Comparison of ENCODE assay signal across 26 cellular contexts in genomic region chr1:2636733-2637132, GRCh38. TPM values are rescaled to one million over a fixed set of nuclear protein-coding genes. Genes with fewer than 3 reads are reported as not detected.
A peak's percentile ranks its signal among the peaks of the same experiment; 100 is the strongest.
DNase-seq lines count a peak whose midpoint lies in the region; ATAC-seq, FAIRE-seq and TF ChIP-seq lines count a peak whose summit lies in the region.
"Had no signal": no experiment of that assay in that cellular context is flagged by ENCODE, and none has a peak within 500 bp of the region (broad histone marks: within the 10 kb centered on the region; RNA-seq: fewer than 3 reads in every experiment).

No MANE protein-coding gene starts in this region.

- H3K79me2 ChIP-seq in K562 (ENCODE audit: control insufficient read depth, insufficient read depth, low read length) (no peaks in the 10 kb centered on the region), keratinocyte (ENCODE audit: control insufficient read depth, insufficient read depth, low read length) (no peaks in the 10 kb centered on the region)

- no peak for TF ChIP-seq POLR2A in K562 (conservative IDR thresholded peaks at IDR 0.05)
- TF ChIP-seq POLR2A in right lobe of liver (IDR thresholded peaks at IDR 0.05) = no peak

- peaks cover 0 to 23% of the 10 kb centered on the region in 2 donors for H3K4me1 ChIP-seq in right atrium auricular region
- peaks cover 0 to 23% of the 10 kb centered on the region in 2 experiments; a peak in 2 of 5 replicates for H3K4me1 ChIP-seq in K562 (replicated peaks in 1 of 2; ENCODE audit: control insufficient read depth in 2 of 2, insufficient read depth in 2 of 2, low read length in 2 of 2)
- H3K4me1 ChIP-seq in keratinocyte (ENCODE audit: control insufficient read depth, extremely low read depth, insufficient read depth, low read length) = no peaks in the 10 kb centered on the region
- peaks cover under 1% of the 10 kb centered on the region for H3K4me1 ChIP-seq in upper lobe of right lung
- no peaks in the 10 kb centered on the region for H3K4me1 ChIP-seq in aorta (ENCODE audit: control insufficient read depth in 1 of 2, insufficient read depth in 2 of 2, low read length in 2 of 2)
- peaks cover 0 to under 1% (median 0%) of the 10 kb centered on the region in 4 donors for H3K4me1 ChIP-seq in right lobe of liver
- H3K4me1 ChIP-seq: Caco-2 had no signal

- FAIRE-seq in K562 (lab: Jason Lieb, UNC) (no peak), keratinocyte (lab: Jason Lieb, UNC) (no peak)
- FAIRE-seq: HTR-8/SVneo, pancreas had no signal

- ATAC-seq in K562 (no peak), upper lobe of right lung (no peak), aorta (ENCODE audit: low FRiP score) (no peak), right lobe of liver (no peak), GM19463 (IDR thresholded peaks at IDR 0.05; ENCODE audit: unreplicated experiment) (no peak)
- ATAC-seq: activated naive CD4-positive, alpha-beta T cell treated with anti-CD3 and anti-CD28 coated beads, Interleukin-2, amount 50 U/mL, for 72 hours; HCT116; left ventricle myocardium superior; naive thymus-derived CD8-positive, alpha-beta T cell; pancreas had no signal

- POLR2A ChIA-PET in K562 (lab: Yijun Ruan, JAX) = no interaction called here

- H3K27ac ChIP-seq in right atrium auricular region (no peak overlapping the region), K562 (ENCODE audit: extremely low read depth, low read depth, low read length) (no peak overlapping the region), keratinocyte (ENCODE audit: control insufficient read depth, insufficient read depth, low read length) (no peak overlapping the region), upper lobe of right lung (no peak overlapping the region), aorta (ENCODE audit: low read depth in 1 of 2, low read length in 2 of 2) (no peak overlapping the region), right lobe of liver (no peak overlapping the region)
- H3K27ac ChIP-seq: C4-2B, dorsolateral prefrontal cortex, pancreas, RWPE1 had no signal

- H3K4me2 ChIP-seq in K562 (ENCODE audit: insufficient read depth, low read length) (no peak overlapping the region), keratinocyte (ENCODE audit: control insufficient read depth, extremely low read depth, insufficient read depth, low read depth, low read length) (no peak overlapping the region)

- no peaks in the 10 kb centered on the region for H3K36me3 ChIP-seq in right atrium auricular region
- H3K36me3 ChIP-seq in K562 (ENCODE audit: control insufficient read depth, insufficient read depth, low read length) = no peaks in the 10 kb centered on the region
- H3K36me3 ChIP-seq in keratinocyte (ENCODE audit: control insufficient read depth in 2 of 2, extremely low read depth in 1 of 2, insufficient read depth in 2 of 2, low read length in 2 of 2) = no peaks in the 10 kb centered on the region
- no peaks in the 10 kb centered on the region for H3K36me3 ChIP-seq in upper lobe of right lung
- H3K36me3 ChIP-seq in aorta (ENCODE audit: control insufficient read depth in 1 of 2, insufficient read depth in 2 of 2, low read length in 1 of 2) = no peaks in the 10 kb centered on the region
- H3K36me3 ChIP-seq in right lobe of liver = no peaks in the 10 kb centered on the region
- H3K36me3 ChIP-seq: pancreas had no signal

- no peak for TF ChIP-seq CTCF in right atrium auricular region (IDR thresholded peaks at IDR 0.05)
- no peak for TF ChIP-seq CTCF in K562 (IDR thresholded peaks at IDR 0.05 in 2 of 3, conservative IDR thresholded peaks at IDR 0.05 in 1 of 3; ENCODE audit: insufficient read depth in 2 of 3, low read depth in 1 of 3, low read length in 3 of 3)
- TF ChIP-seq CTCF in keratinocyte (optimal IDR thresholded peaks at IDR 0.05 in 1 of 3, IDR thresholded peaks at IDR 0.05 in 1 of 3, conservative IDR thresholded peaks at IDR 0.05 in 1 of 3; ENCODE audit: extremely low read depth in 1 of 3, insufficient read depth in 2 of 3, low read length in 3 of 3) = no peak
- no peak for TF ChIP-seq CTCF in upper lobe of right lung (IDR thresholded peaks at IDR 0.05)
- TF ChIP-seq CTCF in right lobe of liver (IDR thresholded peaks at IDR 0.05) = no peak

- BruUV-seq in K562 (replicated peaks; lab: Mats Ljungman, UMichigan) = no TSS peak

- TF ChIP-seq EP300 in K562 (IDR thresholded peaks at IDR 0.05; ENCODE audit: low read length) = no peak

- H3K4me3 ChIP-seq in right atrium auricular region (no peak overlapping the region), K562 (no peak overlapping the region), keratinocyte (ENCODE audit: control insufficient read depth in 2 of 3, extremely low read depth in 1 of 3, insufficient read depth in 2 of 3, low read depth in 1 of 3, low read length in 3 of 3) (no peak overlapping the region), upper lobe of right lung (no peak overlapping the region), aorta (ENCODE audit: low read length in 2 of 2) (no peak overlapping the region), right lobe of liver (no peak overlapping the region)
- H3K4me3 ChIP-seq: dorsolateral prefrontal cortex, pancreas had no signal

- WGBS in K562 (ENCODE audit: insufficient coverage, low coverage, missing lambda C conversion rate) = 4% methylated on average over 7 of the region's 7 CpGs
- 84 to 86% methylated on average over 7 of the region's 7 CpGs for WGBS in aorta, 2 donors
- WGBS in right lobe of liver (ENCODE audit: insufficient coverage, low coverage, low lambda C conversion rate, missing lambda C conversion rate) = 87% methylated on average over 6 of the region's 7 CpGs

- in situ Hi-C loops in K562 (cut with MboI) = loop anchor here (10.0 kb wide), 1 partner anchor 222 kb away; the partner anchor contains the start of gene PEX10

- no peak overlapping the region for H2AFZ ChIP-seq in K562 (ENCODE audit: low read depth, low read length)
- no peak overlapping the region for H2AFZ ChIP-seq in keratinocyte (ENCODE audit: control insufficient read depth, low read length)

- intact Hi-C loops in cardiac septum (cut with DNase I) (no loop called here), K562 (cut with micrococcal nuclease) (no loop called here), upper lobe of right lung (cut with DNase I) (no loop called here), aorta (cut with DNase I) (no loop called here), right lobe of liver (cut with DNase I) (no loop called here)

- H3K9me1 ChIP-seq in K562 (ENCODE audit: control insufficient read depth, insufficient read depth, low read length) (peaks cover 2% of the 10 kb centered on the region), keratinocyte (ENCODE audit: control insufficient read depth, extremely low read depth, insufficient read depth, low read length) (no peaks in the 10 kb centered on the region)

- dilution Hi-C loops in keratinocyte (cut with MboI; ENCODE audit: extremely low pct_ligation_motif_present, low sequenced_read_pairs) = no loop called here

- peak; percentile 51 for DNase-seq in cardiac septum (ENCODE audit: low spot score)
- DNase-seq in right atrium auricular region (ENCODE audit: low spot score) = no peak
- no peak for DNase-seq in K562 (ENCODE audit: extremely low read depth in 1 of 4, low spot score in 3 of 4)
- peak; percentile 32 for DNase-seq in keratinocyte (ENCODE audit: low read depth, low spot score)
- DNase-seq in upper lobe of right lung = peak; percentile 44
- no peak for DNase-seq in aorta
- no peak for DNase-seq in right lobe of liver
- DNase-seq: activated B cell treated with CpG ODN at 0.5 μM for 24 hours; activated CD8-positive, alpha-beta memory T cell treated with anti-CD3 and anti-CD28 coated beads, Interleukin-2, amount 50 U/mL, for 4 hours; Caco-2; cerebellar nuclear complex; KG1; left ventricle myocardium superior; naive thymus-derived CD8-positive, alpha-beta T cell; NCI-H774; stimulated activated CD4-positive, alpha-beta T cell treated with anti-CD3 and anti-CD28 coated beads, Interleukin-2, amount 100 ng/mL, for 48 hours; T-helper 1 cell had no signal

- H3K27me3 ChIP-seq in right atrium auricular region (no peaks in the 10 kb centered on the region), K562 (ENCODE audit: control insufficient read depth in 2 of 2, insufficient read depth in 2 of 2, low read length in 2 of 2) (peaks cover 0 to 4% of the 10 kb centered on the region in 2 experiments; a peak in 1 of 5 replicates), keratinocyte (ENCODE audit: control insufficient read depth, extremely low read depth, insufficient read depth, low read length) (no peaks in the 10 kb centered on the region), upper lobe of right lung (peaks cover 20% of the 10 kb centered on the region), aorta (ENCODE audit: control insufficient read depth in 1 of 2, insufficient read depth in 2 of 2, low read length in 1 of 2) (no peaks in the 10 kb centered on the region), right lobe of liver (no peaks in the 10 kb centered on the region)
- H3K27me3 ChIP-seq: pancreas had no signal

- CTCF ChIA-PET in K562 (lab: Yijun Ruan, JAX; ENCODE audit: low intra/inter-chr PET ratio) = no interaction called here

- H4K20me1 ChIP-seq in K562 (replicated peaks; ENCODE audit: control insufficient read depth, insufficient read depth, low read length) (no peaks in the 10 kb centered on the region), keratinocyte (ENCODE audit: control insufficient read depth, extremely low read depth, insufficient read depth, low read length) (no peaks in the 10 kb centered on the region)

- H3K9me3 ChIP-seq in right atrium auricular region (peaks cover 0 to 9% of the 10 kb centered on the region in 2 donors), K562 (replicated peaks; ENCODE audit: control insufficient read depth, insufficient read depth, low read depth, low read length) (no peaks in the 10 kb centered on the region), keratinocyte (ENCODE audit: control insufficient read depth, low read depth, low read length) (peaks cover 13% of the 10 kb centered on the region), upper lobe of right lung (no peaks in the 10 kb centered on the region), aorta (ENCODE audit: control insufficient read depth, low read length) (peaks cover 2% of the 10 kb centered on the region), right lobe of liver (peaks cover 0 to 3% (median 0%) of the 10 kb centered on the region in 4 donors)
- H3K9me3 ChIP-seq: pancreas had no signal

- no peak for TF ChIP-seq RAD21 in K562 (CRISPR knock-in tag; conservative IDR thresholded peaks at IDR 0.05 in 1 of 2, IDR thresholded peaks at IDR 0.05 in 1 of 2)

- no peak overlapping the region for H3K9ac ChIP-seq in K562 (ENCODE audit: insufficient read depth in 1 of 2, low read depth in 2 of 2, low read length in 2 of 2)
- H3K9ac ChIP-seq in keratinocyte (ENCODE audit: control insufficient read depth, extremely low read depth, insufficient read depth, low read length) = no peak overlapping the region

RNA-seq across cellular contexts. Expression of gene MMEL1, which starts 3.9 kb away (rescaled TPM):
- total RNA-seq in cardiac septum (not detected), right atrium auricular region (not detected), K562 (2014; rRNA removed) (not detected in 2 replicates), K562 (2014; rRNA removed; fragmentation: Illumina TruSeq; extraction: Trizol) (not detected in 2 replicates), K562 (2015; rRNA removed; fragmentation: Illumina TruSeq; extraction: Trizol) (not detected in 2 replicates), K562 (2021) (not detected in 2 replicates), upper lobe of right lung (3.2 TPM), aorta (1 to 10 TPM in 1 of 2 donors, under 1 TPM in 1; 0.94 to 2.4 TPM), right lobe of liver (1 to 10 TPM in 2 of 6 experiments, not detected in 4; 1.2 to 2.0 TPM)
- not detected in 2 replicates for total RNA-seq in K562 (2011; cell fraction: chromatin; rRNA removed; ENCODE audit: low replicate concordance)
- not detected in 2 replicates for total RNA-seq in K562 (2011; cell fraction: nucleolus; rRNA removed)
- total RNA-seq in K562 (2011; cell fraction: nucleoplasm; rRNA removed) = not detected in 2 replicates
- polyA plus RNA-seq in K562 (2011; rRNA removed) (not detected in 2 replicates), K562 (2014; fragmentation: Illumina TruSeq; extraction: Trizol) (not detected in 2 replicates), K562 (2014; fragmentation: Nextera tagmentation; extraction: Ambion mirVana) (not detected), K562 (2014; rRNA removed) (not detected in 2 replicates), keratinocyte (0.15 to 0.17 TPM in 2 of 3 replicates, not detected in the other), aorta (1 to 10 TPM in 1 of 2 donors, under 1 TPM in 1; 0.63 to 1.8 TPM)
- polyA plus RNA-seq in K562 (2011; cell fraction: cytosol; rRNA removed) = not detected in 2 replicates
- polyA plus RNA-seq in K562 (2011; cell fraction: nucleus; rRNA removed) = 0.11 and 0.18 TPM in 2 replicates
- polyA plus RNA-seq in K562 (2012) = 0.11 TPM in 1 of 2 replicates, not detected in the other
- not detected in 2 replicates for polyA minus RNA-seq in K562 (2011; rRNA and poly(A)+ RNA removed)
- polyA minus RNA-seq in K562 (2011; cell fraction: cytosol; rRNA and poly(A)+ RNA removed) = not detected in 2 replicates
- not detected in 2 replicates for polyA minus RNA-seq in K562 (2011; cell fraction: nucleus; rRNA and poly(A)+ RNA removed)
- polyA plus RNA-seq in keratinocyte (2011; ENCODE audit: low read depth) = not detected
- not detected in 2 replicates for polyA plus RNA-seq in keratinocyte (2011; cell fraction: cytosol; rRNA removed)
- polyA plus RNA-seq in keratinocyte (2011; cell fraction: nucleus; rRNA removed) = 0.23 and 0.29 TPM in 2 replicates
- 0.28 TPM in 1 of 2 replicates, not detected in the other for polyA plus RNA-seq in keratinocyte (2012; ENCODE audit: low replicate concordance)
- polyA minus RNA-seq in keratinocyte = 0.06 TPM in 1 of 3 replicates, not detected in the others
- polyA minus RNA-seq in keratinocyte (2011; cell fraction: cytosol; rRNA and poly(A)+ RNA removed) = not detected
- not detected in 2 replicates for polyA minus RNA-seq in keratinocyte (2011; cell fraction: nucleus; rRNA and poly(A)+ RNA removed)
- total RNA-seq: activated B cell treated with CpG ODN at 0.5 μM for 24 hours, Caco-2, Daoy, left ventricle myocardium superior had no signal

RNA-seq across cellular contexts. Expression of gene PRXL2B, which starts 50.2 kb away (rescaled TPM):
- total RNA-seq in cardiac septum (3.4 TPM), right atrium auricular region (1 to 10 TPM; 6.4 to 6.8 TPM), K562 (2014; rRNA removed) (14.0 and 16.4 TPM in 2 replicates), K562 (2014; rRNA removed; fragmentation: Illumina TruSeq; extraction: Trizol) (3.3 and 4.1 TPM in 2 replicates), K562 (2015; rRNA removed; fragmentation: Illumina TruSeq; extraction: Trizol) (11.8 TPM in 2 replicates), K562 (2021) (25.3 and 28.1 TPM in 2 replicates), upper lobe of right lung (25.9 TPM), aorta (10 to 100 TPM in 1 of 2 donors, 1 to 10 TPM in 1; 7.1 to 15.1 TPM), right lobe of liver (10 to 100 TPM in 3 of 6 experiments, 1 to 10 TPM in 3; 5.1 to 18.6 (median 11.1) TPM)
- 4.0 and 14.5 TPM in 2 replicates for total RNA-seq in K562 (2011; cell fraction: chromatin; rRNA removed; ENCODE audit: low replicate concordance)
- total RNA-seq in K562 (2011; cell fraction: nucleolus; rRNA removed) = 13.0 and 14.3 TPM in 2 replicates
- 5.5 and 8.1 TPM in 2 replicates for total RNA-seq in K562 (2011; cell fraction: nucleoplasm; rRNA removed)
- polyA plus RNA-seq in K562 (2011; rRNA removed) (6.7 and 7.0 TPM in 2 replicates), K562 (2014; fragmentation: Illumina TruSeq; extraction: Trizol) (15.2 and 16.6 TPM in 2 replicates), K562 (2014; fragmentation: Nextera tagmentation; extraction: Ambion mirVana) (1 to 10 TPM in 1 of 2 experiments, under 1 TPM in 1; 0.99 to 1.7 TPM), K562 (2014; rRNA removed) (17.6 and 20.7 TPM in 2 replicates), keratinocyte (11.4 to 18.6 TPM (median 16.8 TPM) in 3 replicates), aorta (1 to 10 TPM; 6.4 to 7.8 TPM)
- 9.9 and 25.7 TPM in 2 replicates for polyA plus RNA-seq in K562 (2011; cell fraction: cytosol; rRNA removed)
- 20.2 and 28.6 TPM in 2 replicates for polyA plus RNA-seq in K562 (2011; cell fraction: nucleus; rRNA removed)
- 11.9 and 22.1 TPM in 2 replicates for polyA plus RNA-seq in K562 (2012)
- polyA minus RNA-seq in K562 (2011; rRNA and poly(A)+ RNA removed) = 1.8 and 4.0 TPM in 2 replicates
- 3.9 and 7.0 TPM in 2 replicates for polyA minus RNA-seq in K562 (2011; cell fraction: cytosol; rRNA and poly(A)+ RNA removed)
- 5.4 and 6.8 TPM in 2 replicates for polyA minus RNA-seq in K562 (2011; cell fraction: nucleus; rRNA and poly(A)+ RNA removed)
- polyA plus RNA-seq in keratinocyte (2011; ENCODE audit: low read depth) = 4.8 TPM
- polyA plus RNA-seq in keratinocyte (2011; cell fraction: cytosol; rRNA removed) = 15.9 and 23.0 TPM in 2 replicates
- 22.6 and 25.1 TPM in 2 replicates for polyA plus RNA-seq in keratinocyte (2011; cell fraction: nucleus; rRNA removed)
- 5.9 and 23.1 TPM in 2 replicates for polyA plus RNA-seq in keratinocyte (2012; ENCODE audit: low replicate concordance)
- polyA minus RNA-seq in keratinocyte = 11.2 to 15.5 TPM (median 13.1 TPM) in 3 replicates
- 20.9 TPM for polyA minus RNA-seq in keratinocyte (2011; cell fraction: cytosol; rRNA and poly(A)+ RNA removed)
- 8.9 and 10.9 TPM in 2 replicates for polyA minus RNA-seq in keratinocyte (2011; cell fraction: nucleus; rRNA and poly(A)+ RNA removed)

Comparison
In these comparisons a context has a peak if more than half of its experiments do, and no peak if none do; other contexts are left out.
1. DNase-seq: peak in cardiac septum (single experiment), keratinocyte (single experiment) and upper lobe of right lung (single experiment); none in right atrium auricular region (single experiment), K562 (0 of 4), aorta (0 of 2) and right lobe of liver (0 of 3).